18 cellular contexts compared by ENCODE assay signal in genomic region chr1:170495006-170495405, GRCh38. TPM values are rescaled to one million over a fixed set of nuclear protein-coding genes. Genes with fewer than 3 reads are reported as not detected.
DNase-seq lines count a peak whose midpoint lies in the region; TF ChIP-seq lines count a peak whose summit lies in the region.
"Had no signal": no experiment of that assay in that cellular context is flagged by ENCODE, and none has a peak within 500 bp of the region (broad histone marks: within the 10 kb centered on the region; RNA-seq: fewer than 3 reads in every experiment).

No MANE protein-coding gene starts in this region.

- H3K36me3 ChIP-seq in mammary epithelial cell (ENCODE audit: insufficient read depth, low read length) (no peaks in the 10 kb centered on the region), SK-N-SH (replicated peaks in 1 of 2; ENCODE audit: control insufficient read depth in 1 of 2, insufficient read depth in 2 of 2, low read length in 1 of 2) (no peaks in the 10 kb centered on the region)
- H3K36me3 ChIP-seq: HAP-1 had no signal

- TF ChIP-seq RAD21 in SK-N-SH (IDR thresholded peaks at IDR 0.05; ENCODE audit: low read length): no peak

- 12% methylated on average over 2 of the region's 2 CpGs for WGBS in mammary epithelial cell (ENCODE audit: low coverage, missing lambda C conversion rate)
- 8% methylated on average over 2 of the region's 2 CpGs for WGBS in SK-N-SH (ENCODE audit: low lambda C conversion rate)

- intact Hi-C loops in mammary epithelial cell (cut with micrococcal nuclease): no loop called here
- intact Hi-C loops in MCF 10A (cut with micrococcal nuclease): no loop called here

- H3K27ac Mint-ChIP-seq in MCF 10A (ENCODE audit: low read depth, unreplicated experiment): no peak overlapping the region
- no peak overlapping the region for H3K27ac Mint-ChIP-seq in HFFc6

- no peaks in the 10 kb centered on the region for H3K9me3 Mint-ChIP-seq in MCF 10A (ENCODE audit: unreplicated experiment)
- H3K9me3 Mint-ChIP-seq in HFFc6: no peaks in the 10 kb centered on the region

- H3K79me2 ChIP-seq in mammary epithelial cell (ENCODE audit: insufficient read depth, low read length): no peaks in the 10 kb centered on the region
- H3K79me2 ChIP-seq in SK-N-SH (ENCODE audit: insufficient read depth): no peaks in the 10 kb centered on the region

- TF ChIP-seq EP300 in SK-N-SH (IDR thresholded peaks at IDR 0.05; ENCODE audit: borderline replicate concordance in 1 of 2, low read depth in 1 of 2, low read length in 1 of 2): no peak

- H3K4me3 ChIP-seq in mammary epithelial cell (replicated peaks in 1 of 3; ENCODE audit: insufficient read depth in 1 of 3, low read depth in 2 of 3, low read length in 3 of 3): no peak overlapping the region
- no peak overlapping the region for H3K4me3 ChIP-seq in SK-N-SH (ENCODE audit: low read depth in 2 of 2, low read length in 1 of 2)
- no peak overlapping the region for H3K4me3 ChIP-seq in fibroblast of pulmonary artery (replicated peaks; ENCODE audit: low read depth, low read length)
- H3K4me3 ChIP-seq: GM12878, HAP-1 had no signal

- dilution Hi-C loops in mammary epithelial cell (cut with HindIII; ENCODE audit: low sequenced_read_pairs): no loop called here

- no peaks in the 10 kb centered on the region for H3K9me2 ChIP-seq in SK-N-SH

- H3K27ac ChIP-seq in mammary epithelial cell (ENCODE audit: insufficient read depth, low read depth, low read length) (no peak overlapping the region), SK-N-SH (ENCODE audit: low read depth in 2 of 2, low read length in 1 of 2) (peak overlapping the region; percentile 66 to 78; a peak in 3 of 4 replicates)
- H3K27ac ChIP-seq: 22Rv1, C4-2B had no signal

- peaks cover 9% of the 10 kb centered on the region for H3F3A ChIP-seq in SK-N-SH (replicated peaks; ENCODE audit: insufficient read depth)

- H3K27me3 Mint-ChIP-seq in MCF 10A (ENCODE audit: insufficient read depth, unreplicated experiment) (no peaks in the 10 kb centered on the region), HFFc6 (ENCODE audit: insufficient read depth) (no peaks in the 10 kb centered on the region)

- no peaks in the 10 kb centered on the region for H3K4me1 Mint-ChIP-seq in MCF 10A (ENCODE audit: insufficient read depth, unreplicated experiment)
- peaks cover 18% of the 10 kb centered on the region for H3K4me1 Mint-ChIP-seq in HFFc6 (ENCODE audit: low read depth)

- DNase-seq in mammary epithelial cell: no peak
- DNase-seq in MCF 10A (ENCODE audit: unreplicated experiment): no peak
- no peak for DNase-seq in SK-N-SH
- DNase-seq in fibroblast of pulmonary artery (ENCODE audit: low read depth): peak; percentile 51
- no peak for DNase-seq in ecto neural progenitor cell (ENCODE audit: low spot score)
- no peak for DNase-seq in GM19240 (ENCODE audit: insufficient read length, low spot score)
- DNase-seq in NCI-H345 treated with DMSO at 0.1 percent for 48 hours (lab: John Stamatoyannopoulos, UW; ENCODE audit: unreplicated experiment): no peak
- DNase-seq in HFFc6: no peak
- DNase-seq: COR-L47, MM.1S, NCI-H1694 treated with DMSO at 0.1 percent for 48 hours, NCI-H446, NCI-H748 treated with DMSO at 0.1 percent for 48 hours, T-helper 2 cell had no signal

- peak overlapping the region; percentile 54 for H3K4me2 ChIP-seq in mammary epithelial cell (ENCODE audit: insufficient read depth, low read depth, low read length)
- H3K4me2 ChIP-seq in SK-N-SH: peak overlapping the region; percentile 45

- H3K4me3 Mint-ChIP-seq in MCF 10A (ENCODE audit: unreplicated experiment) (no peak overlapping the region), HFFc6 (no peak overlapping the region)

- in situ Hi-C loops in mammary epithelial cell (cut with MboI; ENCODE audit: low sequenced_read_pairs in 2 of 2): no loop called here

- H2AFZ ChIP-seq in mammary epithelial cell (ENCODE audit: low read depth, low read length) (peak overlapping the region; percentile 77), SK-N-SH (ENCODE audit: low read depth) (peak overlapping the region; percentile 63; the same call in 1 of the 2 replicates)

- H3K36me3 Mint-ChIP-seq in MCF 10A (ENCODE audit: insufficient read depth, unreplicated experiment): no peaks in the 10 kb centered on the region
- H3K36me3 Mint-ChIP-seq in HFFc6 (ENCODE audit: low read depth): no peaks in the 10 kb centered on the region

- H3K9me3 ChIP-seq in mammary epithelial cell (replicated peaks; ENCODE audit: insufficient read depth, low read length): no peaks in the 10 kb centered on the region
- no peaks in the 10 kb centered on the region for H3K9me3 ChIP-seq in SK-N-SH
- H3K9me3 ChIP-seq: HAP-1 had no signal

- CTCF ChIA-PET in mammary epithelial cell (lab: Charles Lee; ENCODE audit: low non-redundant PET): no interaction called here
- CTCF ChIA-PET in MCF 10A (lab: Yijun Ruan, JAX): no interaction called here
- CTCF ChIA-PET in SK-N-SH (lab: Yijun Ruan, JAX): no interaction called here

- TF ChIP-seq CTCF in mammary epithelial cell (conservative IDR thresholded peaks at IDR 0.05 in 1 of 2, IDR thresholded peaks at IDR 0.05 in 1 of 2; ENCODE audit: extremely low read depth in 1 of 2, insufficient read depth in 1 of 2, low read depth in 1 of 2, low read length in 2 of 2): no peak
- no peak for TF ChIP-seq CTCF in MCF 10A (IDR thresholded peaks at IDR 0.05; ENCODE audit: unreplicated experiment)
- no peak for TF ChIP-seq CTCF in SK-N-SH (IDR thresholded peaks at IDR 0.05)
- TF ChIP-seq CTCF in fibroblast of pulmonary artery (IDR thresholded peaks at IDR 0.05; ENCODE audit: low read length, missing control alignments): no peak
- no peak for TF ChIP-seq CTCF in HFFc6 (IDR thresholded peaks at IDR 0.05)

- no TSS peak for BruUV-seq in mammary epithelial cell (replicated peaks; lab: Mats Ljungman, UMichigan)
- no TSS peak for BruUV-seq in MCF 10A (replicated peaks; lab: Mats Ljungman, UMichigan)

- H3K27me3 ChIP-seq in mammary epithelial cell (ENCODE audit: insufficient read depth, low read length) (no peaks in the 10 kb centered on the region), SK-N-SH (ENCODE audit: insufficient read depth) (no peaks in the 10 kb centered on the region)

- H3K9ac ChIP-seq in mammary epithelial cell (ENCODE audit: insufficient read depth, low read length) (no peak overlapping the region), SK-N-SH (no peak overlapping the region)

- POLR2A ChIA-PET in MCF 10A (lab: Yijun Ruan, JAX): no interaction called here
- POLR2A ChIA-PET in SK-N-SH (lab: Yijun Ruan, JAX): no interaction called here

- H3K4me1 ChIP-seq in mammary epithelial cell (ENCODE audit: insufficient read depth, low read length) (peaks cover 12% of the 10 kb centered on the region), SK-N-SH (ENCODE audit: control insufficient read depth in 1 of 2, insufficient read depth in 2 of 2, low read depth in 1 of 2, low read length in 1 of 2) (peaks cover 0 to 11% of the 10 kb centered on the region in 2 experiments; a peak in 2 of 4 replicates)
- H3K4me1 ChIP-seq: HAP-1 had no signal

- no peaks in the 10 kb centered on the region for H4K20me1 ChIP-seq in mammary epithelial cell (ENCODE audit: insufficient read depth, low read length)
- H4K20me1 ChIP-seq in SK-N-SH (ENCODE audit: insufficient read depth): no peaks in the 10 kb centered on the region

TF ChIP-seq in SK-N-SH, 30 proteins besides CTCF, POLR2A, EP300 and RAD21:
- TF ChIP-seq NFIC (IDR thresholded peaks at IDR 0.05; ENCODE audit: borderline replicate concordance): no peak
- no peak for TF ChIP-seq TAF1 (IDR thresholded peaks at IDR 0.05; ENCODE audit: borderline replicate concordance, low read depth, low read length)
- TF ChIP-seq, protein P1, sequence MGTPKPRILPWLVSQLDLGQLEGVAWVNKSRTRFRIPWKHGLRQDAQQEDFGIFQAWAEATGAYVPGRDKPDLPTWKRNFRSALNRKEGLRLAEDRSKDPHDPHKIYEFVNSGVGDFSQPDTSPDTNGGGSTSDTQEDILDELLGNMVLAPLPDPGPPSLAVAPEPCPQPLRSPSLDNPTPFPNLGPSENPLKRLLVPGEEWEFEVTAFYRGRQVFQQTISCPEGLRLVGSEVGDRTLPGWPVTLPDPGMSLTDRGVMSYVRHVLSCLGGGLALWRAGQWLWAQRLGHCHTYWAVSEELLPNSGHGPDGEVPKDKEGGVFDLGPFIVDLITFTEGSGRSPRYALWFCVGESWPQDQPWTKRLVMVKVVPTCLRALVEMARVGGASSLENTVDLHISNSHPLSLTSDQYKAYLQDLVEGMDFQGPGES (IDR thresholded peaks at IDR 0.05; ENCODE audit: low read depth, low read length): no peak
- no peak for TF ChIP-seq NRF1 (IDR thresholded peaks at IDR 0.05; ENCODE audit: low read depth, low read length)
- TF ChIP-seq TCF12 (IDR thresholded peaks at IDR 0.05): no peak

RNA-seq across cellular contexts. Expression of gene GORAB, which starts 37.0 kb away (rescaled TPM):
- 1 to 10 TPM; 8.3 to 9.2 TPM for total RNA-seq in mammary epithelial cell
- polyA plus RNA-seq in mammary epithelial cell: 4.1 TPM
- polyA minus RNA-seq in mammary epithelial cell: 35.5 TPM
- total RNA-seq in MCF 10A (2022): 14.0 and 15.1 TPM in 2 replicates
- 10.5 and 14.3 TPM in 2 replicates for polyA plus RNA-seq in SK-N-SH (2012; rRNA removed)
- 8.6 and 8.9 TPM in 2 replicates for polyA plus RNA-seq in SK-N-SH (2012; cell fraction: cytosol; rRNA removed)
- 16.7 and 51.1 TPM in 2 replicates for polyA plus RNA-seq in SK-N-SH (2012; cell fraction: nucleus; rRNA removed)
- total RNA-seq in HFFc6 (2021; fragmentation: NEBNext Ultra II Directional; extraction: Animal tissue kit (Norgen Biotek cat#: 25700)): 10 to 100 TPM; 13.7 to 18.5 (median 16.3) TPM
